In the genomic region with DNA sequence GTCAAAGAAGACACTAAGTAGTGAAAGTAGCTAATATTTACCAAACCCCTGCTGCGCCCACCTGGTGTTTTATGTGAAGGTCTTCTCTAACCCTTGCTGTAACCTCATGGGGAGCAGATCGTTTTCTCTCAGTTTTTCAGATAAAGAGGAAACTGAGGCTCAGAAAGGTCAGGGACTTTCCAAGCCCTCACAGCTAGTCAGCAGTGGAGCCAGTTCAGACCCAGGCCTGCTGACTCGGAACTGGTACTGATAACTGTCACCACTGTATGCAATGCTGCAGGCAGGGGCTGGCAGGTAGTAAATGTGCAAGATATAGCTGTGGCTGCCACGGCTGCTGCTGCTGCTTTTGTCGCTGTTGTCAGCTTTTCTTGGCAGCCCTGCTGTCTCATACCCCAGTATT, we compare ENCODE assay signal across 8 cellular contexts.
DNase-seq lines count a peak whose midpoint lies in the region; ATAC-seq and TF ChIP-seq lines count a peak whose summit lies in the region.

No MANE protein-coding gene starts in this region.

- intact Hi-C loops in A673 (cut with micrococcal nuclease; ENCODE audit: unreplicated experiment): no loop called here

- POLR2A ChIA-PET in A673 (lab: Charles Lee; ENCODE audit: low non-redundant PET): no interaction called here

- CTCF ChIA-PET in A673 (lab: Charles Lee): no interaction called here

- DNase-seq in A673 (ENCODE audit: low spot score) (no peak), RWPE2 (ENCODE audit: low spot score) (no peak), left kidney (ENCODE audit: low read depth, low spot score) (peak; percentile 63), NCI-H2171 (lab: John Stamatoyannopoulos, UW) (no peak)
- no peak for DNase-seq in NK-92 treated with Interleukin-12 subunit alpha and Interleukin-12 subunit beta, amount 100 ng/mL, for 24 hours (lab: John Stamatoyannopoulos, UW)
- no peak for DNase-seq in stimulated activated naive CD4-positive, alpha-beta T cell treated with Interleukin-2 at 50 U/mL for 16 hours (lab: John Stamatoyannopoulos, UW)

- H3K27me3 ChIP-seq in A673 (replicated peaks; ENCODE audit: insufficient read depth, low read depth, low read length, poor library complexity) (no peaks in the 10 kb centered on the region), RWPE2 (ENCODE audit: insufficient read depth, poor library complexity, severe bottlenecking) (no peaks in the 10 kb centered on the region)

- no peak overlapping the region for H3K4me3 ChIP-seq in A673 (ENCODE audit: low read depth, low read length, poor library complexity, severe bottlenecking)
- no peak overlapping the region for H3K4me3 ChIP-seq in RWPE2 (ENCODE audit: severe bottlenecking)

- ATAC-seq in GM19463 (IDR thresholded peaks at IDR 0.05; ENCODE audit: unreplicated experiment) (peak; percentile 25), RWPE2 (ENCODE audit: low read depth) (no peak), HG02973 (IDR thresholded peaks at IDR 0.05; ENCODE audit: unreplicated experiment) (no peak)

- TF ChIP-seq CTCF in A673 (conservative IDR thresholded peaks at IDR 0.05; ENCODE audit: low read depth, low read length) (no peak), RWPE2 (IDR thresholded peaks at IDR 0.05; ENCODE audit: poor library complexity, severe bottlenecking) (no peak)

- no peaks in the 10 kb centered on the region for H3K9me3 ChIP-seq in A673 (ENCODE audit: low read depth, low read length, poor library complexity, severe bottlenecking)
- H3K9me3 ChIP-seq in RWPE2 (ENCODE audit: severe bottlenecking): no peaks in the 10 kb centered on the region

- no peaks in the 10 kb centered on the region for H3K36me3 ChIP-seq in A673 (ENCODE audit: insufficient read depth, low read length, poor library complexity, severe bottlenecking)
- H3K36me3 ChIP-seq in RWPE2 (ENCODE audit: low read depth): peaks cover 6% of the 10 kb centered on the region

- no TSS peak for BruUV-seq in A673 (replicated peaks; lab: Mats Ljungman, UMichigan)

- H3K4me1 ChIP-seq in A673 (ENCODE audit: insufficient read depth, low read length, poor library complexity, severe bottlenecking) (peaks cover 83% of the 10 kb centered on the region), RWPE2 (ENCODE audit: insufficient read depth, poor library complexity, severe bottlenecking) (peaks cover 51% of the 10 kb centered on the region)

- peak overlapping the region; percentile 63 for H3K27ac ChIP-seq in A673 (ENCODE audit: low read depth, low read length, poor library complexity, severe bottlenecking)
- peak overlapping the region; percentile 97 for H3K27ac ChIP-seq in RWPE2 (ENCODE audit: poor library complexity, severe bottlenecking)
